In the genomic region with DNA sequence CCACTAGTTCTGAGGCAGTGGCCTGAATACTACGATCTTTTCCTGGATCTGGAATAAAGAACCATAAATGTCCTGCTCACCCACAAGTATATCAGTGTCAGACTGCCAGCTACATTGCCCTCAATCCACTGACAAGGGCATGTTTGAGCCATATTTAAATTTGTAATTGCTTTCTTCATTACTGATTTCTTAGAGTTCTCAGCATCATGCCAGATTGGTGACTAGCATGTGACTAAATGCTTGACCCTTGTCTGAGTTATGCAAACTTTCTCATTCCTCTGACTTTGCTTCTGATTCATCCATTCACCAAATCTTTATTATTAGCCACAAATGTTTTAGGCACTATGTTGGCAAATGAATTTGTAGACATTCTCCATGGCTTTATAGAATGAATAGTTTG, we compare ENCODE assay signal across 13 cellular contexts.
DNase-seq lines count a peak whose midpoint lies in the region; ATAC-seq, FAIRE-seq and TF ChIP-seq lines count a peak whose summit lies in the region.
"Had no signal": no experiment of that assay in that cellular context is flagged by ENCODE, and none has a peak within 500 bp of the region (broad histone marks: within the 10 kb centered on the region; RNA-seq: fewer than 3 reads in every experiment).

No MANE protein-coding gene starts in this region.

- no peaks in the 10 kb centered on the region for H3K36me3 ChIP-seq in astrocyte (ENCODE audit: insufficient read depth, low read length)

- H3K9me3 Mint-ChIP-seq in astrocyte (ENCODE audit: unreplicated experiment) (no peaks in the 10 kb centered on the region), type B pancreatic cell (no peaks in the 10 kb centered on the region)
- peaks cover 3% of the 10 kb centered on the region for H3K9me3 Mint-ChIP-seq in activated CD4-positive, alpha-beta T cell treated with anti-CD3 and anti-CD28 coated beads for 36 hours (ENCODE audit: low read depth)
- H3K9me3 Mint-ChIP-seq: stimulated activated memory B cell treated with anti-CD40 and anti-IgM and Interleukin-4, amounts not matched to agents 10 μg/mL and 1 μg/mL and 100 μg/mL, for 72 hours had no signal

- CTCF ChIA-PET in activated CD4-positive, alpha-beta T cell treated with anti-CD3 and anti-CD28 coated beads for 36 hours (lab: Charles Lee), result interaction anchor here (0.6 to 0.8 kb wide), 2 partner anchors 69 to 378 kb away, joined by 3 to 4 read pairs; no protein-coding TSS in a partner anchor

- intact Hi-C loops in activated CD4-positive, alpha-beta T cell treated with anti-CD3 and anti-CD28 coated beads for 36 hours (cut with DNase I, micrococcal nuclease), result no loop called here
- intact Hi-C loops in posterior vena cava (cut with DNase I), result no loop called here

- H3K27ac ChIP-seq in astrocyte (ENCODE audit: low read depth, low read length), result peak overlapping the region; percentile 79

- H3K79me2 ChIP-seq in astrocyte (ENCODE audit: insufficient read depth, low read length), result no peaks in the 10 kb centered on the region

- H3K4me1 ChIP-seq in astrocyte (ENCODE audit: insufficient read depth, low read length), result peaks cover 14% of the 10 kb centered on the region

- H3K4me1 Mint-ChIP-seq in astrocyte (ENCODE audit: low read depth, unreplicated experiment) (peaks cover 10% of the 10 kb centered on the region), type B pancreatic cell (ENCODE audit: unreplicated experiment) (peaks cover 20% of the 10 kb centered on the region)
- H3K4me1 Mint-ChIP-seq in activated CD4-positive, alpha-beta T cell treated with anti-CD3 and anti-CD28 coated beads for 36 hours, result no peaks in the 10 kb centered on the region
- H3K4me1 Mint-ChIP-seq: stimulated activated memory B cell treated with anti-CD40 and anti-IgM and Interleukin-4, amounts not matched to agents 10 μg/mL and 1 μg/mL and 100 μg/mL, for 72 hours had no signal

- TF ChIP-seq CTCF in astrocyte (IDR thresholded peaks at IDR 0.05; ENCODE audit: insufficient read depth, low read depth, low read length) (no peak), type B pancreatic cell (conservative IDR thresholded peaks at IDR 0.05) (no peak)

- FAIRE-seq in astrocyte (lab: Jason Lieb, UNC), result peak; percentile 96

- no peak for ATAC-seq in GM18867 (IDR thresholded peaks at IDR 0.05; ENCODE audit: unreplicated experiment)
- no peak for ATAC-seq in activated CD4-positive, alpha-beta T cell treated with anti-CD3 and anti-CD28 coated beads for 36 hours
- ATAC-seq: naive thymus-derived CD8-positive, alpha-beta T cell; stimulated activated memory B cell treated with anti-CD40 and anti-IgM and Interleukin-4, amounts not matched to agents 10 μg/mL and 1 μg/mL and 100 μg/mL, for 72 hours had no signal

- H3K4me3 ChIP-seq in astrocyte (ENCODE audit: insufficient read depth, low read depth, low read length), result no peak overlapping the region

- H3K36me3 Mint-ChIP-seq in astrocyte (ENCODE audit: low read depth, unreplicated experiment) (no peaks in the 10 kb centered on the region), type B pancreatic cell (no peaks in the 10 kb centered on the region)
- no peaks in the 10 kb centered on the region for H3K36me3 Mint-ChIP-seq in activated CD4-positive, alpha-beta T cell treated with anti-CD3 and anti-CD28 coated beads for 36 hours (ENCODE audit: low read depth)
- H3K36me3 Mint-ChIP-seq: stimulated activated memory B cell treated with anti-CD40 and anti-IgM and Interleukin-4, amounts not matched to agents 10 μg/mL and 1 μg/mL and 100 μg/mL, for 72 hours had no signal

- POLR2A ChIA-PET in activated CD4-positive, alpha-beta T cell treated with anti-CD3 and anti-CD28 coated beads for 36 hours (lab: Charles Lee), result no interaction called here

- DNase-seq in HCEC 1CT (peak; percentile 91), astrocyte (ENCODE audit: low read depth) (peak; percentile 80), hepatic stellate cell (ENCODE audit: low spot score) (peak; percentile 26), type B pancreatic cell (ENCODE audit: extremely low spot score, unreplicated experiment) (no peak), posterior vena cava (ENCODE audit: low spot score) (no peak)
- no peak for DNase-seq in activated CD4-positive, alpha-beta T cell treated with anti-CD3 and anti-CD28 coated beads for 36 hours
- DNase-seq: activated CD8-positive, alpha-beta memory T cell treated with anti-CD3 and anti-CD28 coated beads, Interleukin-2, amount 50 U/mL, for 4 hours; amniotic stem cell; effector memory CD4-positive, alpha-beta T cell; naive thymus-derived CD8-positive, alpha-beta T cell; RPMI8226 had no signal

- peak overlapping the region; percentile 15 for H3K9ac ChIP-seq in astrocyte (ENCODE audit: low read length)

- peak overlapping the region; percentile 62 for H3K4me2 ChIP-seq in astrocyte (ENCODE audit: low read length)

- no peaks in the 10 kb centered on the region for H3K9me3 ChIP-seq in astrocyte (ENCODE audit: insufficient read depth, low read depth, low read length)

- H3K27me3 ChIP-seq in astrocyte (ENCODE audit: insufficient read depth, low read length), result no peaks in the 10 kb centered on the region

- H3K27me3 Mint-ChIP-seq in astrocyte (ENCODE audit: low read depth, unreplicated experiment), result no peaks in the 10 kb centered on the region
- H3K27me3 Mint-ChIP-seq in type B pancreatic cell, result no peaks in the 10 kb centered on the region
- no peaks in the 10 kb centered on the region for H3K27me3 Mint-ChIP-seq in activated CD4-positive, alpha-beta T cell treated with anti-CD3 and anti-CD28 coated beads for 36 hours
- H3K27me3 Mint-ChIP-seq: naive thymus-derived CD8-positive, alpha-beta T cell; stimulated activated memory B cell treated with anti-CD40 and anti-IgM and Interleukin-4, amounts not matched to agents 10 μg/mL and 1 μg/mL and 100 μg/mL, for 72 hours had no signal

- H3K27ac Mint-ChIP-seq in astrocyte (ENCODE audit: unreplicated experiment) (peak overlapping the region; percentile 70), type B pancreatic cell (peak overlapping the region; percentile 4)
- H3K27ac Mint-ChIP-seq in activated CD4-positive, alpha-beta T cell treated with anti-CD3 and anti-CD28 coated beads for 36 hours, result no peak overlapping the region
- H3K27ac Mint-ChIP-seq: naive thymus-derived CD8-positive, alpha-beta T cell; stimulated activated memory B cell treated with anti-CD40 and anti-IgM and Interleukin-4, amounts not matched to agents 10 μg/mL and 1 μg/mL and 100 μg/mL, for 72 hours had no signal

- H2AFZ ChIP-seq in astrocyte (ENCODE audit: low read depth, low read length), result no peak overlapping the region

- no peaks in the 10 kb centered on the region for H4K20me1 ChIP-seq in astrocyte (ENCODE audit: insufficient read depth, low read length)

- H3K4me3 Mint-ChIP-seq in astrocyte (ENCODE audit: unreplicated experiment) (no peak overlapping the region), type B pancreatic cell (no peak overlapping the region)
- no peak overlapping the region for H3K4me3 Mint-ChIP-seq in activated CD4-positive, alpha-beta T cell treated with anti-CD3 and anti-CD28 coated beads for 36 hours
- H3K4me3 Mint-ChIP-seq: naive thymus-derived CD8-positive, alpha-beta T cell; stimulated activated memory B cell treated with anti-CD40 and anti-IgM and Interleukin-4, amounts not matched to agents 10 μg/mL and 1 μg/mL and 100 μg/mL, for 72 hours had no signal

Comparison
In these comparisons a context has a peak if more than half of its experiments do, and no peak if none do; other contexts are left out.
1. DNase-seq: peak in HCEC 1CT (single experiment), astrocyte (single experiment) and hepatic stellate cell (single experiment); none in type B pancreatic cell (single experiment), activated CD4-positive, alpha-beta T cell treated with anti-CD3 and anti-CD28 coated beads for 36 hours (single experiment) and posterior vena cava (single experiment).